8 cellular contexts compared by ENCODE assay signal in genomic region chr12:11885261-11886038, GRCh38.
A peak's percentile ranks its signal among the peaks of the same experiment; 100 is the strongest.
DNase-seq lines count a peak whose midpoint lies in the region; ATAC-seq and TF ChIP-seq lines count a peak whose summit lies in the region.

No MANE protein-coding gene starts in this region.

- no peaks in the 10 kb centered on the region for H4K20me1 ChIP-seq in PC-3 (ENCODE audit: low read length)

- CTCF ChIA-PET in PC-3 (lab: Charles Lee) = interaction anchor here (0.6 to 1.2 kb wide), 2 partner anchors 147 to 381 kb away, joined by 3 read pairs; partner anchors contain the start of gene LRP6

- DNase-seq in H4 (ENCODE audit: low spot score) (peak; percentile 60), PC-3 (peak; percentile 85), fibroblast of the aortic adventitia (ENCODE audit: low read depth) (peak; percentile 7), NCI-H1694 (lab: John Stamatoyannopoulos, UW) (no peak)
- DNase-seq in stimulated activated naive CD4-positive, alpha-beta T cell treated with Interleukin-2 at 50 U/mL for 16 hours (lab: John Stamatoyannopoulos, UW) = no peak
- no peak for DNase-seq in activated CD4-positive, alpha-beta T cell treated with anti-CD3 and anti-CD28 coated beads for 4 hours

- POLR2A ChIA-PET in PC-3 (lab: Charles Lee; ENCODE audit: unreplicated experiment) = interaction anchor here (0.5 to 0.7 kb wide), 3 partner anchors 89 to 953 kb away, joined by 3 to 6 read pairs (median 5); no protein-coding TSS in a partner anchor

- BruUV-seq in PC-3 (replicated peaks; lab: Mats Ljungman, UMichigan) = no TSS peak

- TF ChIP-seq CTCF in PC-3 (conservative IDR thresholded peaks at IDR 0.05; ENCODE audit: low read depth, low read length) (no peak), fibroblast of the aortic adventitia (IDR thresholded peaks at IDR 0.05; ENCODE audit: insufficient read depth, low read length) (no peak)

- ATAC-seq in PC-3 (peak; percentile 78), HG02759 (IDR thresholded peaks at IDR 0.05; ENCODE audit: unreplicated experiment) (no peak)

- peaks cover 48% of the 10 kb centered on the region for H3K4me1 ChIP-seq in PC-3 (ENCODE audit: insufficient read depth, low read length)
- H3K4me1 ChIP-seq in rectal smooth muscle tissue (ENCODE audit: control insufficient read depth, insufficient read depth, low read length) = peaks cover 7% of the 10 kb centered on the region

- H3K36me3 ChIP-seq in PC-3 (ENCODE audit: low read depth, low read length) (no peaks in the 10 kb centered on the region), rectal smooth muscle tissue (ENCODE audit: control insufficient read depth, insufficient read depth, low read length) (peaks cover 16% of the 10 kb centered on the region)

- H3K4me3 ChIP-seq in PC-3 (ENCODE audit: low read length) (peak overlapping the region; percentile 58), fibroblast of the aortic adventitia (ENCODE audit: low read depth, low read length) (no peak overlapping the region), rectal smooth muscle tissue (ENCODE audit: low read length) (no peak overlapping the region)

- no peaks in the 10 kb centered on the region for H3K9me2 ChIP-seq in PC-3 (replicated peaks; ENCODE audit: low read length)

- no peaks in the 10 kb centered on the region for H3K79me2 ChIP-seq in PC-3 (ENCODE audit: low read length)

- H3K9ac ChIP-seq in PC-3 (ENCODE audit: low read length) (peak overlapping the region; percentile 89), rectal smooth muscle tissue (ENCODE audit: low read length) (no peak overlapping the region)

- intact Hi-C loops in PC-3 (cut with micrococcal nuclease) = loop anchor here (2.0 to 10.0 kb wide), 4 partner anchors 91 to 301 kb away; no protein-coding TSS in a partner anchor

- no peaks in the 10 kb centered on the region for H3F3A ChIP-seq in PC-3 (ENCODE audit: low read length, unreplicated experiment)

- H3K9me3 ChIP-seq in PC-3 (ENCODE audit: low read length) = no peaks in the 10 kb centered on the region

- H3K27me3 ChIP-seq in PC-3 (ENCODE audit: low read length) (no peaks in the 10 kb centered on the region), rectal smooth muscle tissue (ENCODE audit: control insufficient read depth, insufficient read depth, low read length) (no peaks in the 10 kb centered on the region)

- H3K4me2 ChIP-seq in PC-3 (ENCODE audit: low read length) = peak overlapping the region; percentile 92

- peak overlapping the region; percentile 100 for H3K27ac ChIP-seq in PC-3 (ENCODE audit: low read length)
- peak overlapping the region; percentile 6 for H3K27ac ChIP-seq in rectal smooth muscle tissue (ENCODE audit: low read depth, low read length)

- peak overlapping the region; percentile 16; the same call in 1 of the 2 replicates for H2AFZ ChIP-seq in PC-3 (ENCODE audit: low read length)

Comparison
In these comparisons a context has a peak if more than half of its experiments do, and no peak if none do; other contexts are left out.
1. DNase-seq: peak in H4 (single experiment), PC-3 (single experiment) and fibroblast of the aortic adventitia (single experiment); none in NCI-H1694 (single experiment), stimulated activated naive CD4-positive, alpha-beta T cell treated with Interleukin-2 at 50 U/mL for 16 hours (single experiment) and activated CD4-positive, alpha-beta T cell treated with anti-CD3 and anti-CD28 coated beads for 4 hours (0 of 2).